18 cellular contexts compared by ENCODE assay signal in genomic region chr18:63909870-63910269, GRCh38. TPM values are rescaled to one million over a fixed set of nuclear protein-coding genes. Genes with fewer than 3 reads are reported as not detected.
A peak's percentile ranks its signal among the peaks of the same experiment; 100 is the strongest.
DNase-seq lines count a peak whose midpoint lies in the region; ATAC-seq, FAIRE-seq and TF ChIP-seq lines count a peak whose summit lies in the region.
"Had no signal": no experiment of that assay in that cellular context is flagged by ENCODE, and none has a peak within 500 bp of the region (broad histone marks: within the 10 kb centered on the region; RNA-seq: fewer than 3 reads in every experiment).

No MANE protein-coding gene starts in this region.

- WGBS in HepG2 (ENCODE audit: low lambda C conversion rate): 5% methylated on average over 2 of the region's 2 CpGs

- H3K36me3 ChIP-seq in bronchial epithelial cell (ENCODE audit: control insufficient read depth, insufficient read depth, low read length) (no peaks in the 10 kb centered on the region), HepG2 (replicated peaks in 1 of 2; ENCODE audit: control insufficient read depth in 1 of 2, insufficient read depth in 2 of 2, low read length in 2 of 2) (no peaks in the 10 kb centered on the region)

- no peak for TF ChIP-seq EP300 in HepG2 (IDR thresholded peaks at IDR 0.05; ENCODE audit: low read depth in 2 of 2, low read length in 2 of 2)
- no peak for TF ChIP-seq EP300 in HepG2 (CRISPR knock-in tag; IDR thresholded peaks at IDR 0.05; ENCODE audit: borderline replicate concordance)

- no peaks in the 10 kb centered on the region for H3K9me3 ChIP-seq in HepG2 (ENCODE audit: low read length)

- FAIRE-seq in bronchial epithelial cell (lab: Jason Lieb, UNC) (no peak), HepG2 (lab: Jason Lieb, UNC) (no peak)

- POLR2A ChIA-PET in HepG2 (lab: Yijun Ruan, JAX): no interaction called here

- H3K27ac ChIP-seq in HepG2 (ENCODE audit: extremely low read length, insufficient read depth, low read length): no peak overlapping the region
- H3K27ac ChIP-seq: epithelial cell of prostate had no signal

- no peak overlapping the region for H3K4me3 ChIP-seq in bronchial epithelial cell (ENCODE audit: low read depth, low read length)
- H3K4me3 ChIP-seq in HepG2 (replicated peaks in 1 of 3; ENCODE audit: insufficient read depth in 1 of 3, low read depth in 2 of 3, low read length in 3 of 3): no peak overlapping the region

- TF ChIP-seq POLR2A in HepG2 (IDR thresholded peaks at IDR 0.05; ENCODE audit: insufficient read depth in 1 of 2, low read depth in 2 of 2, low read length in 2 of 2): no peak

- ATAC-seq in GM18873 (IDR thresholded peaks at IDR 0.05; ENCODE audit: low FRiP score, unreplicated experiment) (peak; percentile 79), GM21526 (IDR thresholded peaks at IDR 0.05; ENCODE audit: low FRiP score, unreplicated experiment) (peak; percentile 38), HG03095 (IDR thresholded peaks at IDR 0.05; ENCODE audit: unreplicated experiment) (peak; percentile 70), HepG2 (no peak)
- ATAC-seq: sciatic nerve had no signal

- in situ Hi-C loops in HepG2 (cut with HindIII; ENCODE audit: extremely low pct_ligation_motif_present, low pct_unique_long_range_greater_than_20kb): no loop called here

- no peaks in the 10 kb centered on the region for H3K27me3 ChIP-seq in bronchial epithelial cell (ENCODE audit: control insufficient read depth, insufficient read depth, low read length)
- no peaks in the 10 kb centered on the region for H3K27me3 ChIP-seq in HepG2 (ENCODE audit: control insufficient read depth in 1 of 2, insufficient read depth in 2 of 2, low read length in 2 of 2)

- H2AFZ ChIP-seq in HepG2 (ENCODE audit: low read length): no peak overlapping the region

- H3K4me1 ChIP-seq in HepG2 (ENCODE audit: insufficient read depth, low read length): no peaks in the 10 kb centered on the region

- H4K20me1 ChIP-seq in HepG2 (ENCODE audit: insufficient read depth, low read length): no peaks in the 10 kb centered on the region

- no peaks in the 10 kb centered on the region for H3K79me2 ChIP-seq in HepG2 (ENCODE audit: insufficient read depth, low read length)

- H3K4me2 ChIP-seq in HepG2 (ENCODE audit: low read depth, low read length): no peak overlapping the region

- BruUV-seq in HepG2 (replicated peaks; lab: Mats Ljungman, UMichigan): no TSS peak

- intact Hi-C loops in HepG2 (cut with micrococcal nuclease; ENCODE audit: unreplicated experiment): no loop called here

- peak; percentile 93 for DNase-seq in bronchial epithelial cell (ENCODE audit: low read depth)
- no peak for DNase-seq in HepG2 (ENCODE audit: low spot score)
- no peak for DNase-seq in NCI-H345 treated with DMSO at 0.1 percent for 48 hours (lab: John Stamatoyannopoulos, UW; ENCODE audit: unreplicated experiment)
- DNase-seq in activated effector memory CD4-positive, alpha-beta T cell treated with Interleukin-2 at 50 U/mL for 16 hours: no peak
- DNase-seq: activated naive CD4-positive, alpha-beta T cell; CD4-positive, CD25-positive, alpha-beta regulatory T cell; NCI-H2171; substantia nigra had no signal

- CTCF ChIA-PET in HepG2 (lab: Yijun Ruan, JAX; ENCODE audit: low intra/inter-chr PET ratio, low total read pairs): no interaction called here

- H3K9ac ChIP-seq in HepG2 (ENCODE audit: insufficient read depth, low read depth, low read length): no peak overlapping the region

- TF ChIP-seq CTCF in bronchial epithelial cell (IDR thresholded peaks at IDR 0.05; ENCODE audit: insufficient read depth, low read length, severe bottlenecking) (no peak), HepG2 (CRISPR knock-in tag; IDR thresholded peaks at IDR 0.05) (no peak)

- TF ChIP-seq RAD21 in HepG2 (CRISPR knock-in tag; IDR thresholded peaks at IDR 0.05): no peak

RNA-seq across cellular contexts. Expression of gene SERPINB10, which starts 2.1 kb away (rescaled TPM):
- total RNA-seq in bronchial epithelial cell: under 0.01 and 0.79 TPM in 2 replicates
- total RNA-seq in HepG2 (2016; rRNA removed; fragmentation: Illumina TruSeq; extraction: Trizol): not detected in 2 replicates
- not detected in 2 replicates for total RNA-seq in HepG2 (2016; cell fraction: cytosol; rRNA removed; fragmentation: Illumina TruSeq; extraction: Trizol; ENCODE audit: low read depth)
- total RNA-seq in HepG2 (2016; cell fraction: insoluble cytoplasmic fraction; rRNA removed; fragmentation: Illumina TruSeq; extraction: Trizol): not detected in 2 replicates
- total RNA-seq in HepG2 (2016; cell fraction: membrane; rRNA removed; fragmentation: Illumina TruSeq; extraction: Trizol): 0.28 TPM in 1 of 2 replicates, not detected in the other
- total RNA-seq in HepG2 (2016; cell fraction: nucleus; rRNA removed; fragmentation: Illumina TruSeq; extraction: Trizol): not detected in 2 replicates
- polyA plus RNA-seq in HepG2 (2011; rRNA removed): not detected in 2 replicates
- polyA plus RNA-seq in HepG2 (2011; cell fraction: cytosol; rRNA removed): 0.03 TPM in 1 of 2 replicates, not detected in the other
- polyA plus RNA-seq in HepG2 (2011; cell fraction: nucleus; rRNA removed): not detected in 2 replicates
- not detected in 2 replicates for polyA plus RNA-seq in HepG2 (2012)
- not detected in 2 replicates for polyA plus RNA-seq in HepG2 (2016; cell fraction: cytosol; fragmentation: Illumina TruSeq; extraction: Trizol; ENCODE audit: low read depth)
- polyA plus RNA-seq in HepG2 (2016; cell fraction: insoluble cytoplasmic fraction; fragmentation: Illumina TruSeq; extraction: Trizol; ENCODE audit: low read depth): not detected in 2 replicates
- not detected in 2 replicates for polyA plus RNA-seq in HepG2 (2016; cell fraction: membrane; fragmentation: Illumina TruSeq; extraction: Trizol; ENCODE audit: low read depth)
- not detected in 2 replicates for polyA plus RNA-seq in HepG2 (2016; cell fraction: nucleus; fragmentation: Illumina TruSeq; extraction: Trizol; ENCODE audit: insufficient read depth, low read depth)
- not detected in 2 replicates for polyA minus RNA-seq in HepG2 (2011; rRNA and poly(A)+ RNA removed; ENCODE audit: low replicate concordance)
- not detected in 2 replicates for polyA minus RNA-seq in HepG2 (2011; cell fraction: cytosol; rRNA and poly(A)+ RNA removed)
- polyA minus RNA-seq in HepG2 (2011; cell fraction: nucleus; rRNA and poly(A)+ RNA removed): not detected in 2 replicates
- total RNA-seq: cardiac septum; CD4-positive, CD25-positive, alpha-beta regulatory T cell; G401; sciatic nerve; T-helper 1 cell treated with Interleukin-12 subunit alpha and Interleukin-12 subunit beta and Interleukin-4 antibody, amounts not matched to agents 30 ng/mL and 1 ng/mL, for 36 hours had no signal
- polyA plus RNA-seq: CD4-positive, CD25-positive, alpha-beta regulatory T cell; liver; neural cell had no signal

RNA-seq across cellular contexts. Expression of gene SERPINB2, which starts 22.4 kb away (rescaled TPM):
- total RNA-seq in bronchial epithelial cell (50.5 and 64.6 TPM in 2 replicates), HepG2 (2016; rRNA removed; fragmentation: Illumina TruSeq; extraction: Trizol) (0.10 and 0.11 TPM in 2 replicates)
- not detected in 2 replicates for total RNA-seq in HepG2 (2016; cell fraction: cytosol; rRNA removed; fragmentation: Illumina TruSeq; extraction: Trizol; ENCODE audit: low read depth)
- total RNA-seq in HepG2 (2016; cell fraction: insoluble cytoplasmic fraction; rRNA removed; fragmentation: Illumina TruSeq; extraction: Trizol): 0.24 TPM in 1 of 2 replicates, not detected in the other
- not detected in 2 replicates for total RNA-seq in HepG2 (2016; cell fraction: membrane; rRNA removed; fragmentation: Illumina TruSeq; extraction: Trizol)
- total RNA-seq in HepG2 (2016; cell fraction: nucleus; rRNA removed; fragmentation: Illumina TruSeq; extraction: Trizol): not detected in 2 replicates
- polyA plus RNA-seq in HepG2 (2011; rRNA removed): 0.04 and 0.07 TPM in 2 replicates
- 0.04 and 0.08 TPM in 2 replicates for polyA plus RNA-seq in HepG2 (2011; cell fraction: cytosol; rRNA removed)
- polyA plus RNA-seq in HepG2 (2011; cell fraction: nucleus; rRNA removed): 0.09 TPM in 1 of 2 replicates, not detected in the other
- polyA plus RNA-seq in HepG2 (2012): not detected in 2 replicates
- polyA plus RNA-seq in HepG2 (2016; cell fraction: cytosol; fragmentation: Illumina TruSeq; extraction: Trizol; ENCODE audit: low read depth): not detected in 2 replicates
- 0.13 TPM in 1 of 2 replicates, not detected in the other for polyA plus RNA-seq in HepG2 (2016; cell fraction: insoluble cytoplasmic fraction; fragmentation: Illumina TruSeq; extraction: Trizol; ENCODE audit: low read depth)
- not detected in 2 replicates for polyA plus RNA-seq in HepG2 (2016; cell fraction: membrane; fragmentation: Illumina TruSeq; extraction: Trizol; ENCODE audit: low read depth)
- polyA plus RNA-seq in HepG2 (2016; cell fraction: nucleus; fragmentation: Illumina TruSeq; extraction: Trizol; ENCODE audit: insufficient read depth, low read depth): not detected in 2 replicates
- 0.49 TPM in 1 of 2 replicates, not detected in the other for polyA minus RNA-seq in HepG2 (2011; rRNA and poly(A)+ RNA removed; ENCODE audit: low replicate concordance)
- polyA minus RNA-seq in HepG2 (2011; cell fraction: cytosol; rRNA and poly(A)+ RNA removed): not detected in 2 replicates
- polyA minus RNA-seq in HepG2 (2011; cell fraction: nucleus; rRNA and poly(A)+ RNA removed): not detected in 2 replicates
- total RNA-seq: cardiac septum; CD4-positive, CD25-positive, alpha-beta regulatory T cell; G401; T-helper 1 cell treated with Interleukin-12 subunit alpha and Interleukin-12 subunit beta and Interleukin-4 antibody, amounts not matched to agents 30 ng/mL and 1 ng/mL, for 36 hours had no signal
- polyA plus RNA-seq: CD4-positive, CD25-positive, alpha-beta regulatory T cell; neural cell had no signal

RNA-seq across cellular contexts. Expression of gene HMSD, which starts 39.2 kb away (rescaled TPM):
- 0.13 and 0.26 TPM in 2 replicates for total RNA-seq in bronchial epithelial cell
- total RNA-seq in HepG2 (2016; rRNA removed; fragmentation: Illumina TruSeq; extraction: Trizol): not detected in 2 replicates
- not detected in 2 replicates for total RNA-seq in HepG2 (2016; cell fraction: cytosol; rRNA removed; fragmentation: Illumina TruSeq; extraction: Trizol; ENCODE audit: low read depth)
- total RNA-seq in HepG2 (2016; cell fraction: insoluble cytoplasmic fraction; rRNA removed; fragmentation: Illumina TruSeq; extraction: Trizol): not detected in 2 replicates
- total RNA-seq in HepG2 (2016; cell fraction: membrane; rRNA removed; fragmentation: Illumina TruSeq; extraction: Trizol): not detected in 2 replicates
- not detected in 2 replicates for total RNA-seq in HepG2 (2016; cell fraction: nucleus; rRNA removed; fragmentation: Illumina TruSeq; extraction: Trizol)
- not detected in 2 replicates for polyA plus RNA-seq in HepG2 (2011; rRNA removed)
- polyA plus RNA-seq in HepG2 (2011; cell fraction: cytosol; rRNA removed): not detected in 2 replicates
- polyA plus RNA-seq in HepG2 (2011; cell fraction: nucleus; rRNA removed): not detected in 2 replicates
- not detected in 2 replicates for polyA plus RNA-seq in HepG2 (2012)
- not detected in 2 replicates for polyA plus RNA-seq in HepG2 (2016; cell fraction: cytosol; fragmentation: Illumina TruSeq; extraction: Trizol; ENCODE audit: low read depth)
- not detected in 2 replicates for polyA plus RNA-seq in HepG2 (2016; cell fraction: insoluble cytoplasmic fraction; fragmentation: Illumina TruSeq; extraction: Trizol; ENCODE audit: low read depth)
- not detected in 2 replicates for polyA plus RNA-seq in HepG2 (2016; cell fraction: membrane; fragmentation: Illumina TruSeq; extraction: Trizol; ENCODE audit: low read depth)
- not detected in 2 replicates for polyA plus RNA-seq in HepG2 (2016; cell fraction: nucleus; fragmentation: Illumina TruSeq; extraction: Trizol; ENCODE audit: insufficient read depth, low read depth)
- polyA minus RNA-seq in HepG2 (2011; rRNA and poly(A)+ RNA removed; ENCODE audit: low replicate concordance): not detected in 2 replicates
- polyA minus RNA-seq in HepG2 (2011; cell fraction: cytosol; rRNA and poly(A)+ RNA removed): not detected in 2 replicates
- not detected in 2 replicates for polyA minus RNA-seq in HepG2 (2011; cell fraction: nucleus; rRNA and poly(A)+ RNA removed)
- total RNA-seq: CD4-positive, CD25-positive, alpha-beta regulatory T cell; G401 had no signal
- polyA plus RNA-seq: CD4-positive, CD25-positive, alpha-beta regulatory T cell; neural cell had no signal

Comparison
In these comparisons a context has a peak if more than half of its experiments do, and no peak if none do; other contexts are left out.
1. RNA of gene SERPINB2, which starts 22.4 kb away (total RNA-seq): 50.5 to 64.6 TPM in bronchial epithelial cell; 0.10 to 0.24 TPM in HepG2; every median in the first group is over 10 times any median in the second.